24 cellular contexts compared by ENCODE assay signal in the genomic region with DNA sequence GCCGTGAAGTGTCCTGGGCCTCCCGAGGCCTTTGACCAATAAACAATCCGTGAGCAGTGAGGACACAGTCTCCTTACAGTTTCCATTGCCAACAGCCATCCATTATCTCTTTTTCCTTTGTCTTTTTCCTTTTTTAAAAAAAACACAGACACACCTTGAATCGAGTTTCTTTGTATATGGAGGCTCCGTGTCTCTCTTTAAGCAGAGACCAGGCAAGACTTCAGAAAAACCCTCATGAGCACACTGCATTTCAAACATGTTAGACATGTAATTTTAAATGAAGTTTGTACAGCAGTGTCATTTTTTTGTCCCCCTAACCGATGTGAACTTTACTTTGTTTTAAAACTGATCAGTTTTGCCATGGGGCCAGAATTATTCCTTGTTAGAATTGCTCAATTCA.
"Had no signal": no experiment of that assay in that cellular context is flagged by ENCODE, and none has a peak within 500 bp of the region (broad histone marks: within the 10 kb centered on the region; RNA-seq: fewer than 3 reads in every experiment).

No MANE protein-coding gene starts in this region.

- H3K36me3 Mint-ChIP-seq: naive thymus-derived CD4-positive, alpha-beta T cell; stimulated activated naive B cell treated with anti-CD40 and anti-IgM and Interleukin-4, amounts not matched to agents 10 μg/mL and 1 μg/mL and 100 μg/mL, for 72 hours had no signal

- H3K36me3 ChIP-seq: esophagus muscularis mucosa, gastrocnemius medialis, spleen, tibial nerve, upper lobe of right lung, vagina had no signal

- DNase-seq: dorsolateral prefrontal cortex; effector memory CD8-positive, alpha-beta T cell; gastrocnemius medialis; glutamatergic neuron; islet precursor cell; mammary epithelial cell; naive thymus-derived CD4-positive, alpha-beta T cell; nephron progenitor cell; psoas muscle; retina; spleen; stimulated activated CD4-positive, alpha-beta T cell treated with anti-CD3 and anti-CD28 coated beads, Interleukin-15, amount 100 ng/mL, for 24 hours; stimulated activated CD4-positive, alpha-beta T cell treated with anti-CD3 and anti-CD28 coated beads, Interleukin-1b, Interleukin-23, amount 100 ng/mL, for 48 hours; stimulated activated CD4-positive, alpha-beta T cell treated with anti-CD3 and anti-CD28 coated beads, Interleukin-4, amount 100 ng/mL, for 4 hours; stimulated activated naive B cell treated with anti-CD40 and anti-IgM and Interleukin-4, amounts not matched to agents 10 μg/mL and 1 μg/mL and 100 μg/mL, for 72 hours; stimulated activated naive CD8-positive, alpha-beta T cell treated with anti-CD3 and anti-CD28 coated beads, Interleukin-15, amount 100 ng/mL, for 72 hours; testis; upper lobe of right lung had no signal

- H3K4me1 ChIP-seq: gastrocnemius medialis, psoas muscle, testis, upper lobe of right lung had no signal

- H3K27me3 Mint-ChIP-seq: effector memory CD8-positive, alpha-beta T cell; naive thymus-derived CD4-positive, alpha-beta T cell; stimulated activated naive B cell treated with anti-CD40 and anti-IgM and Interleukin-4, amounts not matched to agents 10 μg/mL and 1 μg/mL and 100 μg/mL, for 72 hours; stimulated activated naive CD8-positive, alpha-beta T cell treated with anti-CD3 and anti-CD28 coated beads, Interleukin-15, amount 100 ng/mL, for 72 hours had no signal

- H3K27me3 ChIP-seq: dorsolateral prefrontal cortex, esophagus muscularis mucosa, gastrocnemius medialis, spleen, testis, tibial nerve, upper lobe of right lung, vagina had no signal

- H3K4me1 Mint-ChIP-seq: nephron progenitor cell; stimulated activated naive B cell treated with anti-CD40 and anti-IgM and Interleukin-4, amounts not matched to agents 10 μg/mL and 1 μg/mL and 100 μg/mL, for 72 hours; stimulated activated naive CD8-positive, alpha-beta T cell treated with anti-CD3 and anti-CD28 coated beads, Interleukin-15, amount 100 ng/mL, for 72 hours had no signal

- H3K4me3 ChIP-seq: dorsolateral prefrontal cortex, esophagus muscularis mucosa, gastrocnemius medialis, psoas muscle, spleen, testis, tibial nerve, upper lobe of right lung, vagina had no signal

- H3K27ac Mint-ChIP-seq: effector memory CD8-positive, alpha-beta T cell; naive thymus-derived CD4-positive, alpha-beta T cell; nephron progenitor cell; stimulated activated naive B cell treated with anti-CD40 and anti-IgM and Interleukin-4, amounts not matched to agents 10 μg/mL and 1 μg/mL and 100 μg/mL, for 72 hours; stimulated activated naive CD8-positive, alpha-beta T cell treated with anti-CD3 and anti-CD28 coated beads, Interleukin-15, amount 100 ng/mL, for 72 hours had no signal

- H3K27ac ChIP-seq: dorsolateral prefrontal cortex, epithelial cell of prostate, esophagus muscularis mucosa, gastrocnemius medialis, psoas muscle, spleen, testis, tibial nerve, upper lobe of right lung, vagina had no signal

- H3K9me3 Mint-ChIP-seq: effector memory CD8-positive, alpha-beta T cell; naive thymus-derived CD4-positive, alpha-beta T cell; stimulated activated naive B cell treated with anti-CD40 and anti-IgM and Interleukin-4, amounts not matched to agents 10 μg/mL and 1 μg/mL and 100 μg/mL, for 72 hours; stimulated activated naive CD8-positive, alpha-beta T cell treated with anti-CD3 and anti-CD28 coated beads, Interleukin-15, amount 100 ng/mL, for 72 hours had no signal

- H3K4me3 Mint-ChIP-seq: effector memory CD8-positive, alpha-beta T cell; naive thymus-derived CD4-positive, alpha-beta T cell; nephron progenitor cell; stimulated activated naive B cell treated with anti-CD40 and anti-IgM and Interleukin-4, amounts not matched to agents 10 μg/mL and 1 μg/mL and 100 μg/mL, for 72 hours; stimulated activated naive CD8-positive, alpha-beta T cell treated with anti-CD3 and anti-CD28 coated beads, Interleukin-15, amount 100 ng/mL, for 72 hours had no signal

- H3K9me3 ChIP-seq: esophagus muscularis mucosa, gastrocnemius medialis, psoas muscle, testis, upper lobe of right lung, vagina had no signal

- ATAC-seq: effector memory CD8-positive, alpha-beta T cell; gastrocnemius medialis; left lobe of liver; naive thymus-derived CD4-positive, alpha-beta T cell; psoas muscle; sciatic nerve; stimulated activated naive B cell treated with anti-CD40 and anti-IgM and Interleukin-4, amounts not matched to agents 10 μg/mL and 1 μg/mL and 100 μg/mL, for 72 hours; stimulated activated naive CD8-positive, alpha-beta T cell treated with anti-CD3 and anti-CD28 coated beads, Interleukin-15, amount 100 ng/mL, for 72 hours; upper lobe of right lung had no signal
